27 cellular contexts compared by ENCODE assay signal in genomic region chr10:94858022-94858421, GRCh38.
"Had no signal": no experiment of that assay in that cellular context is flagged by ENCODE, and none has a peak within 500 bp of the region (broad histone marks: within the 10 kb centered on the region; RNA-seq: fewer than 3 reads in every experiment).

No MANE protein-coding gene starts in this region.

- H3K36me3 ChIP-seq: cardiac muscle cell, colonic mucosa, heart left ventricle, left lung, lower lobe of right lung, stomach, thyroid gland, upper lobe of left lung, vagina had no signal

- H3K27ac ChIP-seq: cardiac muscle cell, colonic mucosa, heart left ventricle, left lung, lower lobe of right lung, stomach, thyroid gland, upper lobe of left lung, vagina had no signal

- H3K4me1 ChIP-seq: colonic mucosa, heart left ventricle, left lung, lower lobe of right lung, stomach, thyroid gland, upper lobe of left lung, vagina had no signal

- H3K27me3 ChIP-seq: cardiac muscle cell, colonic mucosa, heart left ventricle, left lung, stomach, thyroid gland, upper lobe of left lung, vagina had no signal

- H3K9me3 ChIP-seq: colonic mucosa, left lung, lower lobe of right lung, thyroid gland, upper lobe of left lung, vagina had no signal

- ATAC-seq: activated CD8-positive, alpha-beta T cell treated with anti-CD3 and anti-CD28 coated beads for 36 hours; activated naive CD4-positive, alpha-beta T cell treated with anti-CD3 and anti-CD28 coated beads, Interleukin-2, amount 50 U/mL, for 72 hours; activated T-cell treated with anti-CD3 and anti-CD28 coated beads, Interleukin-2, amount 50 U/mL, for 4 hours; activated T-helper 17 cell treated with anti-CD3 and anti-CD28 coated beads, Interleukin-2, amount 50 U/mL, for 72 hours; heart left ventricle; left lung; lower lobe of right lung; mucosa of descending colon; natural killer cell treated with Interleukin-12 subunit alpha and Interleukin-12 subunit beta and Interleukin-15 and Interleukin-18, amount 100 ng/mL, for 72 hours; right cardiac atrium; stimulated activated naive B cell treated with anti-CD40 and anti-IgM and Interleukin-4, amounts not matched to agents 10 μg/mL and 1 μg/mL and 100 μg/mL, for 72 hours; T-helper 17 cell had no signal

- H3K4me3 ChIP-seq: cardiac muscle cell, colonic mucosa, heart left ventricle, left lung, lower lobe of right lung, mucosa of descending colon, stomach, thyroid gland, upper lobe of left lung, vagina had no signal

- DNase-seq: activated B cell treated with CpG ODN at 0.5 μM for 24 hours; activated CD4-positive, alpha-beta T cell treated with anti-CD3 and anti-CD28 coated beads, Interleukin-2, amount 50 U/mL, for 1 hour; activated CD8-positive, alpha-beta T cell treated with anti-CD3 and anti-CD28 coated beads for 36 hours; activated gamma-delta T cell treated with Interleukin-2 at 50 U/mL for 16 hours; activated T-cell treated with anti-CD3 and anti-CD28 coated beads, Interleukin-2, amount 50 U/mL, for 4 hours; cerebellar nuclear complex; colonic mucosa; effector CD8-positive, alpha-beta T cell; heart left ventricle; left lung; lower lobe of right lung; mucosa of descending colon; posterior cingulate gyrus; stimulated activated CD4-positive, alpha-beta T cell treated with anti-CD3 and anti-CD28 coated beads, Interleukin-15, amount 100 ng/mL, for 24 hours; stimulated activated CD4-positive, alpha-beta T cell treated with anti-CD3 and anti-CD28 coated beads, Interleukin-2, amount 100 ng/mL, for 24 hours; stimulated activated naive B cell treated with anti-CD40 and anti-IgM and Interleukin-4, amounts not matched to agents 10 μg/mL and 1 μg/mL and 100 μg/mL, for 72 hours; stomach; T-helper 17 cell; T1000; thyroid gland; upper lobe of left lung had no signal
